ENCODE assay signal across 1 cellular context in genomic region chr16:31242197-31242596, GRCh38.
TF ChIP-seq lines count a peak whose summit lies in the region.

No MANE protein-coding gene starts in this region.

TF ChIP-seq in K562, 482 proteins besides CTCF, POLR2A, EP300 and RAD21:
- TF ChIP-seq CBFB (CRISPR knock-in tag; IDR thresholded peaks at IDR 0.05) = no peak
- no peak for TF ChIP-seq RCOR1 (IDR thresholded peaks at IDR 0.05; ENCODE audit: borderline replicate concordance in 1 of 2, low read depth in 2 of 2, low read length in 2 of 2)
- TF ChIP-seq TSC22D4 (tag; IDR thresholded peaks at IDR 0.05) = no peak
- no peak for TF ChIP-seq ZEB2 (IDR thresholded peaks at IDR 0.05)
- no peak for TF ChIP-seq ZNF436 (CRISPR knock-in tag; IDR thresholded peaks at IDR 0.05)
- TF ChIP-seq FOXJ2 (tag; IDR thresholded peaks at IDR 0.05) = no peak
- TF ChIP-seq ZNF584 (CRISPR knock-in tag; IDR thresholded peaks at IDR 0.05; ENCODE audit: low read depth) = no peak
- TF ChIP-seq XRCC5 (IDR thresholded peaks at IDR 0.05; ENCODE audit: low read depth, low read length) = no peak
- no peak for TF ChIP-seq ZC3H4 (CRISPR knock-in tag; IDR thresholded peaks at IDR 0.05; ENCODE audit: borderline replicate concordance)
- no peak for TF ChIP-seq KDM2B (CRISPR knock-in tag; IDR thresholded peaks at IDR 0.05)
- TF ChIP-seq ZNF184 (CRISPR knock-in tag; IDR thresholded peaks at IDR 0.05) = no peak
- TF ChIP-seq E2F1 (CRISPR knock-in tag; IDR thresholded peaks at IDR 0.05) = no peak
- no peak for TF ChIP-seq ZNF197 (CRISPR knock-in tag; IDR thresholded peaks at IDR 0.05; ENCODE audit: low read depth)
